8 cellular contexts compared by ENCODE assay signal in genomic region chr3:195087840-195088601, GRCh38.
DNase-seq lines count a peak whose midpoint lies in the region; ATAC-seq, FAIRE-seq and TF ChIP-seq lines count a peak whose summit lies in the region.
"Not testable (repeated sequence)": the region's sequence is repeated elsewhere in the genome, so short reads cannot be mapped to it uniquely, and the experiment has no call there.

No MANE protein-coding gene starts in this region.

- H3K79me2 ChIP-seq in K562 (ENCODE audit: control insufficient read depth, insufficient read depth, low read length), result not testable (repeated sequence)

- not testable (repeated sequence) for H3K27me3 ChIP-seq in K562 (ENCODE audit: control insufficient read depth in 2 of 2, insufficient read depth in 2 of 2, low read length in 2 of 2); iPS-18a (ENCODE audit: control insufficient read depth, insufficient read depth, low read length); naive thymus-derived CD4-positive, alpha-beta T cell (ENCODE audit: control insufficient read depth in 2 of 2, insufficient read depth in 2 of 2, low read length in 2 of 2); small intestine (ENCODE audit: control insufficient read depth in 2 of 2, insufficient read depth in 2 of 2, low read length in 2 of 2)

- H3K4me1 Mint-ChIP-seq in CD14-positive monocyte, result peaks cover 11% of the 10 kb centered on the region
- peaks cover 3 to 13% (median 10%) of the 10 kb centered on the region in 7 donors for H3K4me1 Mint-ChIP-seq in naive thymus-derived CD4-positive, alpha-beta T cell

- H3K36me3 Mint-ChIP-seq in CD14-positive monocyte; naive thymus-derived CD4-positive, alpha-beta T cell: not testable (repeated sequence)

- CTCF ChIA-PET in K562 (lab: Yijun Ruan, JAX; ENCODE audit: low intra/inter-chr PET ratio); naive thymus-derived CD4-positive, alpha-beta T cell (lab: Charles Lee): not testable (repeated sequence)

- not testable (repeated sequence) for TF ChIP-seq POLR2A in K562 (conservative IDR thresholded peaks at IDR 0.05)

- not testable (repeated sequence) for H3K27me3 Mint-ChIP-seq in CD14-positive monocyte (ENCODE audit: low read depth in 3 of 3); naive thymus-derived CD4-positive, alpha-beta T cell

- in situ Hi-C loops in K562 (cut with MboI), result not testable (repeated sequence)

- H3K27ac ChIP-seq in K562 (ENCODE audit: extremely low read depth, low read depth, low read length); naive thymus-derived CD4-positive, alpha-beta T cell (ENCODE audit: low read depth, low read length); small intestine (ENCODE audit: low read depth in 1 of 2, low read length in 1 of 2): not testable (repeated sequence)
- peak overlapping the region; percentile 23 for H3K27ac ChIP-seq in epithelial cell of prostate
- peak overlapping the region; percentile 75 for H3K27ac ChIP-seq in iPS-18a (ENCODE audit: low read length)

- POLR2A ChIA-PET in K562 (lab: Yijun Ruan, JAX); naive thymus-derived CD4-positive, alpha-beta T cell (lab: Charles Lee): not testable (repeated sequence)

- H3K9me1 ChIP-seq in K562 (ENCODE audit: control insufficient read depth, insufficient read depth, low read length), result not testable (repeated sequence)

- not testable (repeated sequence) for TF ChIP-seq RAD21 in K562 (CRISPR knock-in tag; conservative IDR thresholded peaks at IDR 0.05 in 1 of 2, IDR thresholded peaks at IDR 0.05 in 1 of 2)

- H3K9me3 Mint-ChIP-seq in CD14-positive monocyte; naive thymus-derived CD4-positive, alpha-beta T cell: not testable (repeated sequence)

- peak overlapping the region; percentile 11; the same call in 1 of the 2 replicates for H3K4me2 ChIP-seq in K562 (ENCODE audit: insufficient read depth, low read length)

- H3K4me1 ChIP-seq in K562 (replicated peaks in 1 of 2; ENCODE audit: control insufficient read depth in 2 of 2, insufficient read depth in 2 of 2, low read length in 2 of 2), result peaks cover 0 to 23% of the 10 kb centered on the region in 2 experiments; a peak in 3 of 5 replicates
- not testable (repeated sequence) for H3K4me1 ChIP-seq in iPS-18a (ENCODE audit: control insufficient read depth, low read depth, low read length); naive thymus-derived CD4-positive, alpha-beta T cell (ENCODE audit: control insufficient read depth in 2 of 2, insufficient read depth in 2 of 2, low read length in 2 of 2); small intestine (ENCODE audit: control insufficient read depth in 2 of 2, insufficient read depth in 1 of 2, low read depth in 1 of 2, low read length in 1 of 2)

- H2AFZ ChIP-seq in K562 (ENCODE audit: low read depth, low read length), result peak overlapping the region; percentile 55; the same call in 1 of the 2 replicates

- H3K9me3 ChIP-seq in K562 (replicated peaks; ENCODE audit: control insufficient read depth, insufficient read depth, low read depth, low read length); iPS-18a (ENCODE audit: control insufficient read depth, low read depth, low read length); naive thymus-derived CD4-positive, alpha-beta T cell (ENCODE audit: control insufficient read depth in 2 of 3, low read length in 3 of 3); small intestine (ENCODE audit: control insufficient read depth, low read depth): not testable (repeated sequence)

- TF ChIP-seq EP300 in K562 (IDR thresholded peaks at IDR 0.05; ENCODE audit: low read length), result not testable (repeated sequence)

- intact Hi-C loops in CD14-positive monocyte (cut with micrococcal nuclease); K562 (cut with micrococcal nuclease): not testable (repeated sequence)
- intact Hi-C loops in naive thymus-derived CD4-positive, alpha-beta T cell (cut with micrococcal nuclease), result loop anchor here in 1 of 2 donors (5.0 kb wide), 1 partner anchor 416 kb away; the partner anchor contains the start of gene LSG1

- not testable (repeated sequence) for FAIRE-seq in K562 (lab: Jason Lieb, UNC); small intestine (lab: Jason Lieb, UNC)

- H3K4me3 ChIP-seq in Jurkat, Clone E6-1 (ENCODE audit: low read length), result peak overlapping the region; percentile 36
- not testable (repeated sequence) for H3K4me3 ChIP-seq in K562; naive thymus-derived CD4-positive, alpha-beta T cell (ENCODE audit: low read length); small intestine (ENCODE audit: low read depth in 1 of 2, low read length in 2 of 2)
- peak overlapping the region; percentile 64 for H3K4me3 ChIP-seq in iPS-18a (ENCODE audit: low read length)

- not testable (repeated sequence) for BruUV-seq in K562 (replicated peaks; lab: Mats Ljungman, UMichigan)

- not testable (repeated sequence) for H3K9ac ChIP-seq in K562 (ENCODE audit: insufficient read depth in 1 of 2, low read depth in 2 of 2, low read length in 2 of 2)
- peak overlapping the region; percentile 74 for H3K9ac ChIP-seq in iPS-18a (ENCODE audit: low read length)

- H3K36me3 ChIP-seq in K562 (ENCODE audit: control insufficient read depth, insufficient read depth, low read length); iPS-18a (ENCODE audit: control insufficient read depth, low read depth, low read length); naive thymus-derived CD4-positive, alpha-beta T cell (ENCODE audit: control insufficient read depth in 2 of 3, insufficient read depth in 3 of 3, low read length in 3 of 3); small intestine (ENCODE audit: control insufficient read depth in 2 of 2, insufficient read depth in 2 of 2, low read length in 2 of 2): not testable (repeated sequence)

- WGBS in K562 (ENCODE audit: insufficient coverage, low coverage, missing lambda C conversion rate), result 60% methylated on average over 18 of the region's 25 CpGs
- WGBS in small intestine, 3 donors, result 10 to 20% (median 19%) methylated on average over 19 to 20 of the region's 25 CpGs

- not testable (repeated sequence) for ATAC-seq in K562; naive thymus-derived CD4-positive, alpha-beta T cell

- not testable (repeated sequence) for TF ChIP-seq CTCF in CD14-positive monocyte (IDR thresholded peaks at IDR 0.05); K562 (IDR thresholded peaks at IDR 0.05 in 2 of 3, conservative IDR thresholded peaks at IDR 0.05 in 1 of 3; ENCODE audit: insufficient read depth in 2 of 3, low read depth in 1 of 3, low read length in 3 of 3)

- H3K4me3 Mint-ChIP-seq in CD14-positive monocyte, result peak overlapping the region in 1 of 2 donors; percentile 63
- H3K4me3 Mint-ChIP-seq in naive thymus-derived CD4-positive, alpha-beta T cell, result peak overlapping the region; percentile 53 to 83 (median 78)

- DNase-seq in CD14-positive monocyte (ENCODE audit: low spot score) (peak; percentile 5), small intestine (peak; percentile 29)
- not testable (repeated sequence) for DNase-seq in Jurkat, Clone E6-1 (ENCODE audit: low read depth, low spot score); K562 (ENCODE audit: extremely low read depth in 1 of 4, low spot score in 3 of 4); epithelial cell of prostate (ENCODE audit: low read depth, low spot score)
- DNase-seq in activated CD4-positive, CD25-positive, alpha-beta regulatory T cell treated with anti-CD3 and anti-CD28 coated beads, Interleukin-2, amount 50 U/mL, for 72 hours, result peak; percentile 15
- DNase-seq in naive thymus-derived CD4-positive, alpha-beta T cell, result peak in 6 of 9 donors; percentile 6 to 39 (median 20)

- not testable (repeated sequence) for H4K20me1 ChIP-seq in K562 (replicated peaks; ENCODE audit: control insufficient read depth, insufficient read depth, low read length)

- peak overlapping the region in 1 of 7 donors; percentile 69 for H3K27ac Mint-ChIP-seq in CD14-positive monocyte
- H3K27ac Mint-ChIP-seq in naive thymus-derived CD4-positive, alpha-beta T cell, result peak overlapping the region; percentile 9 to 94 (median 73)

TF ChIP-seq in K562, 482 proteins besides CTCF, POLR2A, EP300 and RAD21:
- TF ChIP-seq FOXA3 (CRISPR knock-in tag; conservative IDR thresholded peaks at IDR 0.05 in 1 of 2, IDR thresholded peaks at IDR 0.05 in 1 of 2) (peak in 1 of 2 experiments; percentile 56; a peak in 1 of 4 replicates), FOXK2 (conservative IDR thresholded peaks at IDR 0.05 in 1 of 2, IDR thresholded peaks at IDR 0.05 in 1 of 2; ENCODE audit: low read depth in 2 of 2) (peak in 1 of 2 experiments; percentile 36; a peak in 1 of 4 replicates)
